Comparison of ENCODE assay signal across 19 cellular contexts in the genomic region with DNA sequence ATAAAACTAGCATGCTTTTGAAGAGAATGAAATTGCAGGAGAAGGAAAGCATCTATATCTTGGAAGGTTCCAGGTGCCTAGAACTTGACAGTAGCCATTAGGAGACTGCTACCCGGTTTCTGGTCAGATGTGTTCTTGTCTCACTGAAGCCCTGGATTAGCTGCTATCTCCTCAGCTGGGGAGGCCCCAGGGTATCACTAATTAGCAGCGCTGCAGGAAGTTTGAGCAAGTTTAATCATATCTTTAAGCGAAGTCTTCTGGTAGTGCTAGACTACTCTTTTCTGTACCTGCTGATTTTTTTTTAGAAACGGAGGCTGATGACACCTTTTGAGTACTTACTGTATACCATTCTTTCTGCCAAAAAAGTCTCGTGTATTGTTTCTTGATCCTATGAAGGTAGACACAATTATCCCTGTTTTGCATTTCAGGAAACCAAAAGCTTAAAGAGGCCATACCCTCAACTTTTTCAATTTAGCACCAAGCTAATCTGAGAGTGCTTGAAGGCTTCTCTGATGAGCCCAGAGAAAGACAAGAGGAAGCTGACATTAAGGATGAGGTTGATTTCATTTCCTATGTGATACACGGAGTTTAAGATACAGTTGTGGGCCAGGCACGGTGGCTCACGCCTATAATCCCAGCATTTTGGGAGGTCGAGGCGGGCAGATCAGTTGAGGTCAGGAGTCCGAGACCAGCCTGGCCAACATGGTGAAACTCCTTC.
DNase-seq lines count a peak whose midpoint lies in the region; ATAC-seq lines count a peak whose summit lies in the region.
"Had no signal": no experiment of that assay in that cellular context is flagged by ENCODE, and none has a peak within 500 bp of the region (broad histone marks: within the 10 kb centered on the region; RNA-seq: fewer than 3 reads in every experiment).

No MANE protein-coding gene starts in this region.

- peak overlapping the region; percentile 65 for H3K27ac Mint-ChIP-seq in activated CD8-positive, alpha-beta memory T cell treated with anti-CD3 and anti-CD28 coated beads, Interleukin-2, amount 10 ng/mL, durations not matched to agents 7 days and 5 days
- H3K27ac Mint-ChIP-seq in activated naive CD8-positive, alpha-beta T cell treated with anti-CD3 and anti-CD28 coated beads, Interleukin-2, amount 50 U/mL, for 24 hours, result peak overlapping the region; percentile 66
- peak overlapping the region; percentile 94 to 96 for H3K27ac Mint-ChIP-seq in natural killer cell treated with Interleukin-12 subunit alpha and Interleukin-12 subunit beta and Interleukin-15 and Interleukin-18, amount 100 ng/mL, for 72 hours
- H3K27ac Mint-ChIP-seq: B cell had no signal

- H3K36me3 Mint-ChIP-seq in activated CD8-positive, alpha-beta memory T cell treated with anti-CD3 and anti-CD28 coated beads, Interleukin-2, amount 10 ng/mL, durations not matched to agents 7 days and 5 days, result peaks cover 16% of the 10 kb centered on the region
- peaks cover 2% of the 10 kb centered on the region for H3K36me3 Mint-ChIP-seq in activated naive CD8-positive, alpha-beta T cell treated with anti-CD3 and anti-CD28 coated beads, Interleukin-2, amount 50 U/mL, for 24 hours (ENCODE audit: low read depth)
- peaks cover 26% of the 10 kb centered on the region for H3K36me3 Mint-ChIP-seq in natural killer cell treated with Interleukin-12 subunit alpha and Interleukin-12 subunit beta and Interleukin-15 and Interleukin-18, amount 100 ng/mL, for 72 hours

- H3K27me3 Mint-ChIP-seq in activated CD8-positive, alpha-beta memory T cell treated with anti-CD3 and anti-CD28 coated beads, Interleukin-2, amount 10 ng/mL, durations not matched to agents 7 days and 5 days, result no peaks in the 10 kb centered on the region
- no peaks in the 10 kb centered on the region for H3K27me3 Mint-ChIP-seq in activated naive CD8-positive, alpha-beta T cell treated with anti-CD3 and anti-CD28 coated beads, Interleukin-2, amount 50 U/mL, for 24 hours
- no peaks in the 10 kb centered on the region for H3K27me3 Mint-ChIP-seq in natural killer cell treated with Interleukin-12 subunit alpha and Interleukin-12 subunit beta and Interleukin-15 and Interleukin-18, amount 100 ng/mL, for 72 hours
- H3K27me3 Mint-ChIP-seq: B cell had no signal

- DNase-seq in activated CD8-positive, alpha-beta memory T cell treated with anti-CD3 and anti-CD28 coated beads, Interleukin-2, amount 10 ng/mL, durations not matched to agents 7 days and 5 days, result no peak
- no peak for DNase-seq in activated CD8-positive, alpha-beta memory T cell treated with anti-CD3 and anti-CD28 coated beads, Interleukin-2, amount 50 U/mL, for 48 hours
- DNase-seq in activated naive CD8-positive, alpha-beta T cell treated with anti-CD3 and anti-CD28 coated beads, Interleukin-2, amount 50 U/mL, for 24 hours, result no peak
- DNase-seq in natural killer cell treated with Interleukin-12 subunit alpha and Interleukin-12 subunit beta and Interleukin-15 and Interleukin-18, amount 100 ng/mL, for 72 hours (ENCODE audit: low spot score), result no peak
- no peak for DNase-seq in KBM-7
- DNase-seq in COLO829 (ENCODE audit: low spot score), result no peak
- DNase-seq: activated effector memory CD4-positive, alpha-beta T cell treated with Interleukin-2 at 50 U/mL for 16 hours; adrenal gland; EL; mammary epithelial cell; NCI-H1694 treated with DMSO at 0.1 percent for 48 hours; stimulated activated CD4-positive, alpha-beta T cell treated with anti-CD3 and anti-CD28 coated beads, Interleukin-12 subunit alpha, Interleukin-12 subunit beta, amount 100 ng/mL, for 4 hours; substantia nigra; SW 1271 had no signal

- ATAC-seq in activated CD8-positive, alpha-beta memory T cell treated with anti-CD3 and anti-CD28 coated beads, Interleukin-2, amount 10 ng/mL, durations not matched to agents 7 days and 5 days, result no peak
- ATAC-seq in HG03159 (IDR thresholded peaks at IDR 0.05; ENCODE audit: unreplicated experiment), result peak; percentile 38
- ATAC-seq in activated naive CD8-positive, alpha-beta T cell treated with anti-CD3 and anti-CD28 coated beads, Interleukin-2, amount 50 U/mL, for 24 hours, result no peak
- ATAC-seq in natural killer cell treated with Interleukin-12 subunit alpha and Interleukin-12 subunit beta and Interleukin-15 and Interleukin-18, amount 100 ng/mL, for 72 hours, result peak; percentile 60 to 62
- ATAC-seq in GM21515 (IDR thresholded peaks at IDR 0.05; ENCODE audit: unreplicated experiment), result no peak
- ATAC-seq: HCT116, Right ventricle myocardium inferior had no signal

- in situ Hi-C loops in KBM-7 (cut with MboI; ENCODE audit: low pct_unique_long_range_greater_than_20kb, low sequenced_read_pairs), result no loop called here

- CTCF ChIA-PET in activated CD8-positive, alpha-beta memory T cell treated with anti-CD3 and anti-CD28 coated beads, Interleukin-2, amount 10 ng/mL, durations not matched to agents 7 days and 5 days (lab: Charles Lee), result interaction anchor here (0.7 to 1.5 kb wide), 4 partner anchors 11 to 51 kb away, joined by 3 to 4 read pairs (median 3); no protein-coding TSS in a partner anchor

- H3K4me1 Mint-ChIP-seq in activated CD8-positive, alpha-beta memory T cell treated with anti-CD3 and anti-CD28 coated beads, Interleukin-2, amount 10 ng/mL, durations not matched to agents 7 days and 5 days, result peaks cover 35% of the 10 kb centered on the region
- H3K4me1 Mint-ChIP-seq in activated naive CD8-positive, alpha-beta T cell treated with anti-CD3 and anti-CD28 coated beads, Interleukin-2, amount 50 U/mL, for 24 hours, result peaks cover 56% of the 10 kb centered on the region
- peaks cover 78 to 88% of the 10 kb centered on the region in 2 donors for H3K4me1 Mint-ChIP-seq in natural killer cell treated with Interleukin-12 subunit alpha and Interleukin-12 subunit beta and Interleukin-15 and Interleukin-18, amount 100 ng/mL, for 72 hours (ENCODE audit: low read depth in 2 of 2)

- H3K4me3 Mint-ChIP-seq in activated CD8-positive, alpha-beta memory T cell treated with anti-CD3 and anti-CD28 coated beads, Interleukin-2, amount 10 ng/mL, durations not matched to agents 7 days and 5 days, result no peak overlapping the region
- no peak overlapping the region for H3K4me3 Mint-ChIP-seq in activated naive CD8-positive, alpha-beta T cell treated with anti-CD3 and anti-CD28 coated beads, Interleukin-2, amount 50 U/mL, for 24 hours
- peak overlapping the region; percentile 82 for H3K4me3 Mint-ChIP-seq in natural killer cell treated with Interleukin-12 subunit alpha and Interleukin-12 subunit beta and Interleukin-15 and Interleukin-18, amount 100 ng/mL, for 72 hours
- H3K4me3 Mint-ChIP-seq: B cell had no signal

- H3K9me3 Mint-ChIP-seq in activated CD8-positive, alpha-beta memory T cell treated with anti-CD3 and anti-CD28 coated beads, Interleukin-2, amount 10 ng/mL, durations not matched to agents 7 days and 5 days (ENCODE audit: low read depth), result no peaks in the 10 kb centered on the region
- no peaks in the 10 kb centered on the region for H3K9me3 Mint-ChIP-seq in activated naive CD8-positive, alpha-beta T cell treated with anti-CD3 and anti-CD28 coated beads, Interleukin-2, amount 50 U/mL, for 24 hours
- H3K9me3 Mint-ChIP-seq in natural killer cell treated with Interleukin-12 subunit alpha and Interleukin-12 subunit beta and Interleukin-15 and Interleukin-18, amount 100 ng/mL, for 72 hours, result peaks cover 7% of the 10 kb centered on the region

Comparison
In these comparisons a context has a peak if more than half of its experiments do, and no peak if none do; other contexts are left out.
1. ATAC-seq: peak in HG03159 (single experiment) and natural killer cell treated with Interleukin-12 subunit alpha and Interleukin-12 subunit beta and Interleukin-15 and Interleukin-18, amount 100 ng/mL, for 72 hours (2 of 2); none in activated CD8-positive, alpha-beta memory T cell treated with anti-CD3 and anti-CD28 coated beads, Interleukin-2, amount 10 ng/mL, durations not matched to agents 7 days and 5 days (single experiment), activated naive CD8-positive, alpha-beta T cell treated with anti-CD3 and anti-CD28 coated beads, Interleukin-2, amount 50 U/mL, for 24 hours (single experiment) and GM21515 (single experiment).
2. Peak in every context shown above with its lines, with median percentiles within 50 percentile points of each other: H3K27ac Mint-ChIP-seq.